9 cellular contexts compared by ENCODE assay signal in the genomic region with DNA sequence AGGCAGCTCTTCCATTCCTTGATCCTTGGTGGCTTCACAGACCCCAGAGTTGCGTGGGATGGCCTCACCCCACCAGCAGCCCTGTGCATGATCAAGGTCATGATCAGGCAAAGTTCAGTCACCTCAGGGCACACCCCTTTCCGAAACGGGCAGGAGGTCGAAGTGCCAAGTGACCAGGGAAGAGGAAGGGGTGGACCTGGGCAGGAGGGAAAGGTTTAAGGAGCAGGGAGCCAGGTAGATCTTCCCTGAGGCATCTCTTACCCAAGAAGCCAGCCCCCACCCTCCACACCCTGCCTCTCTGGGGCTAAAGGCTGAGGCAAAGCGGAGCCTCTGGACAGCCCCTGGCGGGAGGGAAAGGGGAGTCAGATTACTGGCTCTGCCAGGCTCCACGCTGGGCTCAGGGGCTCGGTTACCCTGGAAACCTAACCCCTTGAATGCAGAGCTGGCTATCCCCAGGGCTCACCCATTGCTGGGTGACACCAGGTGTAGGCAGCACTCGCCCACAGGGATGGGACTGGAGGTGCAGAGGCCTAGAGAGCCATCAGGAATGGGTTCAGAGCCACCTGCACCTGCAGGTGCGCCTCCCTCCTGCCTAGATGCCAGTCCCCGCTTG. TPM values are rescaled to one million over a fixed set of nuclear protein-coding genes. Genes with fewer than 3 reads are reported as not detected.
DNase-seq lines count a peak whose midpoint lies in the region; ATAC-seq and TF ChIP-seq lines count a peak whose summit lies in the region.
"Had no signal": no experiment of that assay in that cellular context is flagged by ENCODE, and none has a peak within 500 bp of the region (broad histone marks: within the 10 kb centered on the region; RNA-seq: fewer than 3 reads in every experiment).

No MANE protein-coding gene starts in this region.

- peaks cover 10% of the 10 kb centered on the region for H3K36me3 ChIP-seq in breast epithelium

- no peaks in the 10 kb centered on the region for H3K9me3 ChIP-seq in breast epithelium

- ATAC-seq in left ventricle myocardium superior, result no peak

- H3K27me3 ChIP-seq in breast epithelium, result no peaks in the 10 kb centered on the region

- peaks cover 9 to 31% of the 10 kb centered on the region in 2 donors for H3K4me1 ChIP-seq in breast epithelium

- no peak for TF ChIP-seq POLR2A in breast epithelium (IDR thresholded peaks at IDR 0.05)

- H3K4me3 ChIP-seq in breast epithelium, result peak overlapping the region in 1 of 3 donors; percentile 3

- DNase-seq in NCI-H748 (lab: John Stamatoyannopoulos, UW; ENCODE audit: unreplicated experiment), result peak; percentile 86
- no peak for DNase-seq in NCI-H748 treated with DMSO at 0.1 percent for 48 hours (lab: John Stamatoyannopoulos, UW)
- DNase-seq in NCI-H187 treated with DMSO at 0.1 percent for 48 hours (lab: John Stamatoyannopoulos, UW), result peak; percentile 68
- DNase-seq in breast epithelium (ENCODE audit: low spot score in 2 of 2), result no peak
- peak; percentile 32 for DNase-seq in retina
- DNase-seq in T-helper 2 cell, result no peak
- DNase-seq in cerebellum (ENCODE audit: low spot score), result no peak
- no peak for DNase-seq in left ventricle myocardium superior
- DNase-seq: NCI-H1694 had no signal

- intact Hi-C loops in breast epithelium (cut with DNase I; ENCODE audit: low total_unique reads) (loop anchor here (5.0 kb wide), 1 partner anchor 476 kb away; no protein-coding TSS in a partner anchor), left ventricle myocardium superior (cut with micrococcal nuclease) (no loop called here)

- peak overlapping the region; percentile 61 to 67 for H3K27ac ChIP-seq in breast epithelium

- no peak for TF ChIP-seq CTCF in breast epithelium (IDR thresholded peaks at IDR 0.05)

RNA-seq across cellular contexts. Expression of a gene that starts 3.6 kb away (rescaled TPM):
- total RNA-seq in breast epithelium (10 to 100 TPM; 43.0 to 73.7 (median 54.6) TPM), cerebellum (56.1 TPM), left ventricle myocardium superior (110 TPM)

RNA-seq across cellular contexts. Expression of a gene that starts 9.3 kb away (rescaled TPM):
- total RNA-seq in breast epithelium (1 to 10 TPM; 3.8 to 8.8 (median 6.7) TPM), cerebellum (2.7 TPM), left ventricle myocardium superior (7.1 TPM)

RNA-seq across cellular contexts. Expression of a gene that starts 17.6 kb away (rescaled TPM):
- total RNA-seq in breast epithelium, result 100 to 1,000 TPM; 407 to 695 (median 462) TPM
- 53.8 TPM for total RNA-seq in cerebellum
- 434 TPM for total RNA-seq in left ventricle myocardium superior

RNA-seq across cellular contexts. Expression of a gene that starts 55.6 kb away (rescaled TPM):
- total RNA-seq in breast epithelium (10 to 100 TPM; 32.3 to 67.2 (median 48.8) TPM), cerebellum (33.9 TPM), left ventricle myocardium superior (14.8 TPM)

Comparison
In these comparisons a context has a peak if more than half of its experiments do, and no peak if none do; other contexts are left out.
1. DNase-seq: peak in NCI-H748 (single experiment), NCI-H187 treated with DMSO at 0.1 percent for 48 hours (single experiment) and retina (single experiment); none in NCI-H748 treated with DMSO at 0.1 percent for 48 hours (single experiment), breast epithelium (0 of 2), T-helper 2 cell (0 of 5), cerebellum (single experiment) and left ventricle myocardium superior (single experiment).